In the genomic region with DNA sequence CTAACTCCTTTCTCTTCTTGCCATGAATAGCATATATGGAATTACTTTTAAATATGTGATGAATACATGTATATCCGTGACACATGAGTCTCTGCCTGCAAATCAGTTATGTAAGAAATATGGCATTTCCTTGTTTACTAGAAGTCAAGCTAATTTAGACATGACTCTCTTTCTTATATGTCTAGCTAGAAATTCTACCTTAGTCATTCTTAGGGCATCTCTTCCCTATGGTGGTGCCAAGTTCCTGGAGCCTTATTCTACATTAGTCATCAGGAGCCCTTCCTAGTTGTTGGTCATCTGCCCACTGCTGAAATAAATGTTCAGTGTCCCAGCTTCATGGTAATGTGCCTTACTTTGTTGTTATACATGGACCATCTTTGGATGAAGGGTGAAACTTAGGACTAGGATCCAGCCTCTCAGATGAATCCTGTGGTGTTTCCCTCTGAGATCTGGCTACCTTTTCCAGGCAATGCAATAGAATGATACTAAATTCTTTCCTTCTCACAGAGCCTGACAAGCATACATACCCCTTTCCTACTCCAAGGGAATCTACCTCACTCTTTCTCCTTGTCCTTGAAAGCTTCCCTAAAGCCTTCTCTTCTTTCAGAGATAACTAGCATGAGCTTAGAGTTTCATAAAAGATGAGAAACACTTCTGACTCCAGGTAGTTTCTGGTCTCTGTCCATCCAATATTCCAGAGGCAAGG, we compare ENCODE assay signal across 15 cellular contexts.
DNase-seq lines count a peak whose midpoint lies in the region; ATAC-seq and TF ChIP-seq lines count a peak whose summit lies in the region.
"Had no signal": no experiment of that assay in that cellular context is flagged by ENCODE, and none has a peak within 500 bp of the region (broad histone marks: within the 10 kb centered on the region; RNA-seq: fewer than 3 reads in every experiment).

No MANE protein-coding gene starts in this region.

- ATAC-seq in activated naive CD8-positive, alpha-beta T cell treated with anti-CD3 and anti-CD28 coated beads, Interleukin-2, amount 50 U/mL, for 24 hours, result no peak

- peak; percentile 70 for DNase-seq in BJ (ENCODE audit: low read depth)
- DNase-seq in MG63, result peak; percentile 72
- DNase-seq in chondrocyte (ENCODE audit: low spot score), result no peak
- DNase-seq in lung microvascular endothelial cell (ENCODE audit: low read depth in 2 of 2), result peak; percentile 3 to 93
- no peak for DNase-seq in dorsolateral prefrontal cortex
- no peak for DNase-seq in tibial artery
- no peak for DNase-seq in activated naive CD8-positive, alpha-beta T cell treated with anti-CD3 and anti-CD28 coated beads, Interleukin-2, amount 50 U/mL, for 24 hours
- no peak for DNase-seq in H7
- DNase-seq: activated CD4-positive, alpha-beta T cell treated with anti-CD3 and anti-CD28 coated beads, Interleukin-2, amount 50 U/mL, for 48 hours; activated naive CD8-positive, alpha-beta T cell treated with anti-CD3 and anti-CD28 coated beads, Interleukin-2, amount 10 ng/mL, durations not matched to agents 7 days and 5 days; NCI-H1436; NCI-H774; posterior cingulate gyrus; T-helper 1 cell had no signal

- POLR2A ChIA-PET in BJ (lab: Charles Lee), result interaction anchor here (0.6 kb wide), 1 partner anchor 1010 kb away, joined by 3 read pairs; no protein-coding TSS in a partner anchor

- no peak for TF ChIP-seq CTCF in BJ (IDR thresholded peaks at IDR 0.05; ENCODE audit: insufficient read depth, low read depth, low read length)
- no peak for TF ChIP-seq CTCF in chondrocyte (IDR thresholded peaks at IDR 0.05)
- no peak for TF ChIP-seq CTCF in dorsolateral prefrontal cortex (IDR thresholded peaks at IDR 0.05 in 54 of 56, conservative IDR thresholded peaks at IDR 0.05 in 2 of 56; ENCODE audit: low read depth in 1 of 56, partially characterized antibody in 56 of 56)
- no peak for TF ChIP-seq CTCF in tibial artery (IDR thresholded peaks at IDR 0.05)

- H3K27ac ChIP-seq in dorsolateral prefrontal cortex, result no peak overlapping the region
- no peak overlapping the region for H3K27ac ChIP-seq in tibial artery
- H3K27ac ChIP-seq: suprapubic skin had no signal

- no peak overlapping the region for H3K4me3 ChIP-seq in BJ (ENCODE audit: low read depth, low read length)
- H3K4me3 ChIP-seq in MG63, result no peak overlapping the region
- no peak overlapping the region for H3K4me3 ChIP-seq in dorsolateral prefrontal cortex
- H3K4me3 ChIP-seq in tibial artery, result no peak overlapping the region
- no peak overlapping the region for H3K4me3 ChIP-seq in H7 (ENCODE audit: insufficient read depth, low read depth, low read length)
- H3K4me3 ChIP-seq: suprapubic skin had no signal

- no peaks in the 10 kb centered on the region for H3K27me3 ChIP-seq in BJ (ENCODE audit: control insufficient read depth, insufficient read depth, low read length)
- no peaks in the 10 kb centered on the region for H3K27me3 ChIP-seq in MG63
- H3K27me3 ChIP-seq in dorsolateral prefrontal cortex, result no peaks in the 10 kb centered on the region
- no peaks in the 10 kb centered on the region for H3K27me3 ChIP-seq in tibial artery
- H3K27me3 ChIP-seq in H7 (ENCODE audit: control insufficient read depth, insufficient read depth, low read length), result no peaks in the 10 kb centered on the region
- H3K27me3 ChIP-seq: suprapubic skin had no signal

- H3K27me3 Mint-ChIP-seq in chondrocyte (ENCODE audit: low read depth), result no peaks in the 10 kb centered on the region
- H3K27me3 Mint-ChIP-seq in activated naive CD8-positive, alpha-beta T cell treated with anti-CD3 and anti-CD28 coated beads, Interleukin-2, amount 50 U/mL, for 24 hours, result no peaks in the 10 kb centered on the region

- CTCF ChIA-PET in BJ (lab: Yijun Ruan, JAX), result no interaction called here

- peak overlapping the region; percentile 49 for H3K27ac Mint-ChIP-seq in chondrocyte (ENCODE audit: unreplicated experiment)
- no peak overlapping the region for H3K27ac Mint-ChIP-seq in activated naive CD8-positive, alpha-beta T cell treated with anti-CD3 and anti-CD28 coated beads, Interleukin-2, amount 50 U/mL, for 24 hours
- H3K27ac Mint-ChIP-seq: activated naive CD8-positive, alpha-beta T cell treated with anti-CD3 and anti-CD28 coated beads, Interleukin-2, amount 10 ng/mL, durations not matched to agents 7 days and 5 days had no signal

- peaks cover 2% of the 10 kb centered on the region for H3K36me3 Mint-ChIP-seq in chondrocyte (ENCODE audit: low read depth)
- H3K36me3 Mint-ChIP-seq in activated naive CD8-positive, alpha-beta T cell treated with anti-CD3 and anti-CD28 coated beads, Interleukin-2, amount 50 U/mL, for 24 hours (ENCODE audit: low read depth), result no peaks in the 10 kb centered on the region
- H3K36me3 Mint-ChIP-seq: activated naive CD8-positive, alpha-beta T cell treated with anti-CD3 and anti-CD28 coated beads, Interleukin-2, amount 10 ng/mL, durations not matched to agents 7 days and 5 days had no signal

- no peak overlapping the region for H3K4me3 Mint-ChIP-seq in chondrocyte (ENCODE audit: unreplicated experiment)
- H3K4me3 Mint-ChIP-seq in activated naive CD8-positive, alpha-beta T cell treated with anti-CD3 and anti-CD28 coated beads, Interleukin-2, amount 50 U/mL, for 24 hours, result no peak overlapping the region
- H3K4me3 Mint-ChIP-seq: activated naive CD8-positive, alpha-beta T cell treated with anti-CD3 and anti-CD28 coated beads, Interleukin-2, amount 10 ng/mL, durations not matched to agents 7 days and 5 days had no signal

- peaks cover 9% of the 10 kb centered on the region for H3K4me1 Mint-ChIP-seq in chondrocyte (ENCODE audit: low read depth)
- H3K4me1 Mint-ChIP-seq in activated naive CD8-positive, alpha-beta T cell treated with anti-CD3 and anti-CD28 coated beads, Interleukin-2, amount 50 U/mL, for 24 hours, result no peaks in the 10 kb centered on the region
- H3K4me1 Mint-ChIP-seq: activated naive CD8-positive, alpha-beta T cell treated with anti-CD3 and anti-CD28 coated beads, Interleukin-2, amount 10 ng/mL, durations not matched to agents 7 days and 5 days had no signal

- intact Hi-C loops in dorsolateral prefrontal cortex (cut with DNase I), result no loop called here
- intact Hi-C loops in tibial artery (cut with DNase I; ENCODE audit: low total_unique reads), result no loop called here

- peaks cover 0 to 9% (median 0%) of the 10 kb centered on the region in 4 donors for H3K4me1 ChIP-seq in tibial artery
- H3K4me1 ChIP-seq: suprapubic skin had no signal

- H3K36me3 ChIP-seq in BJ (ENCODE audit: control insufficient read depth, insufficient read depth, low read length) (no peaks in the 10 kb centered on the region), MG63 (no peaks in the 10 kb centered on the region), tibial artery (no peaks in the 10 kb centered on the region), H7 (replicated peaks; ENCODE audit: control insufficient read depth, insufficient read depth, low read length) (no peaks in the 10 kb centered on the region)
- H3K36me3 ChIP-seq: suprapubic skin had no signal

- peaks cover 10% of the 10 kb centered on the region for H3K9me3 Mint-ChIP-seq in chondrocyte (ENCODE audit: low read depth)
- no peaks in the 10 kb centered on the region for H3K9me3 Mint-ChIP-seq in activated naive CD8-positive, alpha-beta T cell treated with anti-CD3 and anti-CD28 coated beads, Interleukin-2, amount 50 U/mL, for 24 hours
- H3K9me3 Mint-ChIP-seq: activated naive CD8-positive, alpha-beta T cell treated with anti-CD3 and anti-CD28 coated beads, Interleukin-2, amount 10 ng/mL, durations not matched to agents 7 days and 5 days had no signal

- H3K9me3 ChIP-seq in MG63, result peaks cover 2% of the 10 kb centered on the region; the same call in 1 of the 2 replicates
- H3K9me3 ChIP-seq in tibial artery, result no peaks in the 10 kb centered on the region
- H3K9me3 ChIP-seq: suprapubic skin had no signal

Comparison
In these comparisons a context has a peak if more than half of its experiments do, and no peak if none do; other contexts are left out.
1. DNase-seq: peak in BJ (single experiment), MG63 (single experiment) and lung microvascular endothelial cell (2 of 2); none in chondrocyte (single experiment), dorsolateral prefrontal cortex (0 of 10), tibial artery (0 of 2), activated naive CD8-positive, alpha-beta T cell treated with anti-CD3 and anti-CD28 coated beads, Interleukin-2, amount 50 U/mL, for 24 hours (single experiment) and H7 (single experiment).